26 cellular contexts compared by ENCODE assay signal in the genomic region with DNA sequence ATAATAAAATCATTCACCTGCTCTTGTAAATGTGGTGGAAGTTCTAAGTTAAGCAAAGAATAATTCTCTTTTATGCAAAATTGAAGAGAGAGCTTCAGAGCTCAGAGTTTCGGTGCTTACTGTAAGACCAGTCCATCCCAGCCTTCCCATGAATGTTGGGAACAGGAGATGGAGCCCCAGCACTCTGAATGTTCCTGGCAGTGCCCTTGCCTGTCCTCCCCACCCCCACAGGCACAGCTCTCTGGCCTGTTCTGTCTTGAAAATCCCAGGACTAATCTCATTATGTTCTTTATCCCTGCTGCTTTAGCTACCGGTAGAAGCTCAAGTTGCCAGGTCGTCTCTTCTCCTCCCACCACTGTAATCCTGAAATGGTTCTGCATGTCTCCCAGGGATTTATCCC. TPM values are rescaled to one million over a fixed set of nuclear protein-coding genes. Genes with fewer than 3 reads are reported as not detected.
"Had no signal": no experiment of that assay in that cellular context is flagged by ENCODE, and none has a peak within 500 bp of the region (broad histone marks: within the 10 kb centered on the region; RNA-seq: fewer than 3 reads in every experiment).

No MANE protein-coding gene starts in this region.

- DNase-seq: colonic mucosa; dorsolateral prefrontal cortex; effector memory CD4-positive, alpha-beta T cell; gastrocnemius medialis; heart right ventricle; hypothalamus; kidney glomerular epithelial cell; occipital lobe; pancreas; psoas muscle; sigmoid colon; stimulated activated CD4-positive, alpha-beta T cell treated with anti-CD3 and anti-CD28 coated beads, Interleukin-2, amount 100 ng/mL, for 24 hours; stimulated activated CD4-positive, alpha-beta T cell treated with anti-CD3 and anti-CD28 coated beads, Interleukin-4, amount 100 ng/mL, for 4 hours; stimulated activated naive B cell treated with anti-CD40 and anti-IgM and Interleukin-4, amounts not matched to agents 10 μg/mL and 1 μg/mL and 100 μg/mL, for 72 hours; trophoblast cell had no signal

- H3K4me1 ChIP-seq: colonic mucosa, esophagus muscularis mucosa, gastrocnemius medialis, heart right ventricle, pancreas, psoas muscle, right atrium auricular region, sigmoid colon had no signal

- H3K9me3 ChIP-seq: colonic mucosa, gastrocnemius medialis, pancreas, psoas muscle, right atrium auricular region had no signal

- ATAC-seq: gastrocnemius medialis; heart right ventricle; natural killer cell treated with Interleukin-12 subunit alpha and Interleukin-12 subunit beta and Interleukin-15 and Interleukin-18, amount 100 ng/mL, for 72 hours; pancreas; psoas muscle; stimulated activated naive B cell treated with anti-CD40 and anti-IgM and Interleukin-4, amounts not matched to agents 10 μg/mL and 1 μg/mL and 100 μg/mL, for 72 hours had no signal

- H3K27me3 ChIP-seq: colonic mucosa, esophagus muscularis mucosa, gastrocnemius medialis, pancreas, right atrium auricular region, sigmoid colon had no signal

- H3K27ac ChIP-seq: colonic mucosa, dorsolateral prefrontal cortex, epithelial cell of prostate, esophagus muscularis mucosa, gastrocnemius medialis, heart right ventricle, pancreas, psoas muscle, right atrium auricular region, sigmoid colon, skin epidermis had no signal

- H3K36me3 ChIP-seq: colonic mucosa, esophagus muscularis mucosa, gastrocnemius medialis, heart right ventricle, pancreas, right atrium auricular region, sigmoid colon had no signal

- FAIRE-seq: islet of Langerhans, pancreas had no signal

- H3K4me3 ChIP-seq: colonic mucosa, dorsolateral prefrontal cortex, esophagus muscularis mucosa, gastrocnemius medialis, heart right ventricle, pancreas, psoas muscle, right atrium auricular region, sigmoid colon, skin epidermis had no signal

RNA-seq across cellular contexts. Expression of a gene that starts 29.1 kb away (rescaled TPM):
- total RNA-seq: esophagus muscularis mucosa; fibroblast of villous mesenchyme; gastrocnemius medialis; heart right ventricle; liver; lung microvascular endothelial cell; mesothelial cell of epicardium; natural killer cell treated with Interleukin-12 subunit alpha and Interleukin-12 subunit beta and Interleukin-15 and Interleukin-18, amount 100 ng/mL, for 72 hours; pancreas; psoas muscle; right atrium auricular region had no signal
- polyA plus RNA-seq: heart right ventricle, liver, pancreas, psoas muscle, urinary bladder had no signal
